In genomic region chr12:82176016-82176415, GRCh38 we compare ENCODE assay signal across 23 cellular contexts.
A peak's percentile ranks its signal among the peaks of the same experiment; 100 is the strongest.
DNase-seq lines count a peak whose midpoint lies in the region; ATAC-seq and TF ChIP-seq lines count a peak whose summit lies in the region.
"Had no signal": no experiment of that assay in that cellular context is flagged by ENCODE, and none has a peak within 500 bp of the region (broad histone marks: within the 10 kb centered on the region; RNA-seq: fewer than 3 reads in every experiment).

No MANE protein-coding gene starts in this region.

- no peaks in the 10 kb centered on the region for H3K9me3 Mint-ChIP-seq in activated CD4-positive, alpha-beta memory T cell treated with anti-CD3 and anti-CD28 coated beads, Interleukin-2, amount 10 ng/mL, durations not matched to agents 7 days and 5 days
- no peaks in the 10 kb centered on the region for H3K9me3 Mint-ChIP-seq in MCF 10A (ENCODE audit: unreplicated experiment)
- H3K9me3 Mint-ChIP-seq: activated CD8-positive, alpha-beta T cell treated with anti-CD3 and anti-CD28 coated beads for 36 hours; WTC11 had no signal

- peak overlapping the region; percentile 61; the same call in 1 of the 2 replicates for H3K27ac ChIP-seq in VCaP
- H3K27ac ChIP-seq: epithelial cell of prostate, lower lobe of right lung, psoas muscle, skin epidermis, thoracic aorta had no signal

- CTCF ChIA-PET in activated CD4-positive, alpha-beta memory T cell treated with anti-CD3 and anti-CD28 coated beads, Interleukin-2, amount 10 ng/mL, durations not matched to agents 7 days and 5 days (lab: Charles Lee) = no interaction called here
- CTCF ChIA-PET in MCF 10A (lab: Yijun Ruan, JAX) = interaction anchor here (0.8 kb wide), 1 partner anchor 18 kb away, joined by 3 read pairs; no protein-coding TSS in a partner anchor

- no peak overlapping the region for H3K4me3 Mint-ChIP-seq in activated CD4-positive, alpha-beta memory T cell treated with anti-CD3 and anti-CD28 coated beads, Interleukin-2, amount 10 ng/mL, durations not matched to agents 7 days and 5 days
- no peak overlapping the region for H3K4me3 Mint-ChIP-seq in MCF 10A (ENCODE audit: unreplicated experiment)
- H3K4me3 Mint-ChIP-seq: activated CD8-positive, alpha-beta T cell treated with anti-CD3 and anti-CD28 coated beads for 36 hours; CD4-positive, CD25-positive, alpha-beta regulatory T cell; stimulated activated naive B cell treated with anti-CD40 and anti-IgM and Interleukin-4, amounts not matched to agents 10 μg/mL and 1 μg/mL and 100 μg/mL, for 72 hours; T-helper 17 cell; WTC11 had no signal

- POLR2A ChIA-PET in activated CD4-positive, alpha-beta memory T cell treated with anti-CD3 and anti-CD28 coated beads, Interleukin-2, amount 10 ng/mL, durations not matched to agents 7 days and 5 days (lab: Charles Lee) = no interaction called here
- POLR2A ChIA-PET in MCF 10A (lab: Yijun Ruan, JAX) = no interaction called here

- no TSS peak for BruUV-seq in MCF 10A (replicated peaks; lab: Mats Ljungman, UMichigan)

- DNase-seq in NCI-H82 (lab: John Stamatoyannopoulos, UW) (peak; percentile 3), NCI-H82 treated with DMSO at 0.1 percent for 48 hours (lab: John Stamatoyannopoulos, UW; ENCODE audit: unreplicated experiment) (no peak), NCI-H345 (lab: John Stamatoyannopoulos, UW) (peak; percentile 57), MCF 10A (ENCODE audit: unreplicated experiment) (no peak), D341Med (ENCODE audit: low spot score) (no peak)
- DNase-seq in activated CD4-positive, alpha-beta memory T cell treated with anti-CD3 and anti-CD28 coated beads, Interleukin-2, amount 10 ng/mL, durations not matched to agents 7 days and 5 days = no peak
- DNase-seq: activated CD8-positive, alpha-beta T cell treated with anti-CD3 and anti-CD28 coated beads for 36 hours; amygdala; CD4-positive, CD25-positive, alpha-beta regulatory T cell; central memory CD4-positive, alpha-beta T cell; DND-41; lower lobe of right lung; NCI-H446 treated with DMSO at 0.1 percent for 48 hours; psoas muscle; stimulated activated CD4-positive, alpha-beta T cell treated with anti-CD3 and anti-CD28 coated beads, Interleukin-2, amount 100 ng/mL, for 24 hours; stimulated activated naive B cell treated with anti-CD40 and anti-IgM and Interleukin-4, amounts not matched to agents 10 μg/mL and 1 μg/mL and 100 μg/mL, for 72 hours; T-helper 17 cell had no signal

- no peak overlapping the region for H3K27ac Mint-ChIP-seq in activated CD4-positive, alpha-beta memory T cell treated with anti-CD3 and anti-CD28 coated beads, Interleukin-2, amount 10 ng/mL, durations not matched to agents 7 days and 5 days
- H3K27ac Mint-ChIP-seq in MCF 10A (ENCODE audit: low read depth, unreplicated experiment) = no peak overlapping the region
- H3K27ac Mint-ChIP-seq: activated CD8-positive, alpha-beta T cell treated with anti-CD3 and anti-CD28 coated beads for 36 hours; CD4-positive, CD25-positive, alpha-beta regulatory T cell; stimulated activated naive B cell treated with anti-CD40 and anti-IgM and Interleukin-4, amounts not matched to agents 10 μg/mL and 1 μg/mL and 100 μg/mL, for 72 hours; T-helper 17 cell had no signal

- no peak for ATAC-seq in GM18868 (IDR thresholded peaks at IDR 0.05; ENCODE audit: unreplicated experiment)
- ATAC-seq: activated CD8-positive, alpha-beta T cell treated with anti-CD3 and anti-CD28 coated beads for 36 hours; lower lobe of right lung; psoas muscle; stimulated activated naive B cell treated with anti-CD40 and anti-IgM and Interleukin-4, amounts not matched to agents 10 μg/mL and 1 μg/mL and 100 μg/mL, for 72 hours; T-helper 17 cell; WTC11 had no signal

- no peaks in the 10 kb centered on the region for H3K36me3 Mint-ChIP-seq in activated CD4-positive, alpha-beta memory T cell treated with anti-CD3 and anti-CD28 coated beads, Interleukin-2, amount 10 ng/mL, durations not matched to agents 7 days and 5 days (ENCODE audit: low read depth)
- H3K36me3 Mint-ChIP-seq in MCF 10A (ENCODE audit: insufficient read depth, unreplicated experiment) = no peaks in the 10 kb centered on the region
- H3K36me3 Mint-ChIP-seq: CD4-positive, CD25-positive, alpha-beta regulatory T cell; stimulated activated naive B cell treated with anti-CD40 and anti-IgM and Interleukin-4, amounts not matched to agents 10 μg/mL and 1 μg/mL and 100 μg/mL, for 72 hours; WTC11 had no signal

- TF ChIP-seq CTCF in VCaP (conservative IDR thresholded peaks at IDR 0.05) (no peak), MCF 10A (IDR thresholded peaks at IDR 0.05; ENCODE audit: unreplicated experiment) (no peak)

- intact Hi-C loops in MCF 10A (cut with micrococcal nuclease) = no loop called here

- no peaks in the 10 kb centered on the region for H3K27me3 Mint-ChIP-seq in activated CD4-positive, alpha-beta memory T cell treated with anti-CD3 and anti-CD28 coated beads, Interleukin-2, amount 10 ng/mL, durations not matched to agents 7 days and 5 days
- no peaks in the 10 kb centered on the region for H3K27me3 Mint-ChIP-seq in MCF 10A (ENCODE audit: insufficient read depth, unreplicated experiment)
- H3K27me3 Mint-ChIP-seq: activated CD8-positive, alpha-beta T cell treated with anti-CD3 and anti-CD28 coated beads for 36 hours; CD4-positive, CD25-positive, alpha-beta regulatory T cell; stimulated activated naive B cell treated with anti-CD40 and anti-IgM and Interleukin-4, amounts not matched to agents 10 μg/mL and 1 μg/mL and 100 μg/mL, for 72 hours; T-helper 17 cell had no signal

- H3K4me1 Mint-ChIP-seq in activated CD4-positive, alpha-beta memory T cell treated with anti-CD3 and anti-CD28 coated beads, Interleukin-2, amount 10 ng/mL, durations not matched to agents 7 days and 5 days = no peaks in the 10 kb centered on the region
- H3K4me1 Mint-ChIP-seq in MCF 10A (ENCODE audit: insufficient read depth, unreplicated experiment) = peaks cover 27% of the 10 kb centered on the region
- H3K4me1 Mint-ChIP-seq: CD4-positive, CD25-positive, alpha-beta regulatory T cell; stimulated activated naive B cell treated with anti-CD40 and anti-IgM and Interleukin-4, amounts not matched to agents 10 μg/mL and 1 μg/mL and 100 μg/mL, for 72 hours; T-helper 17 cell had no signal

Comparison
In these comparisons a context has a peak if more than half of its experiments do, and no peak if none do; other contexts are left out.
1. DNase-seq: peak in NCI-H82 (single experiment) and NCI-H345 (single experiment); none in NCI-H82 treated with DMSO at 0.1 percent for 48 hours (single experiment), activated CD4-positive, alpha-beta memory T cell treated with anti-CD3 and anti-CD28 coated beads, Interleukin-2, amount 10 ng/mL, durations not matched to agents 7 days and 5 days (single experiment), MCF 10A (single experiment) and D341Med (single experiment).